ENCODE assay signal across 7 cellular contexts in genomic region chr17:7046127-7046724, GRCh38. TPM values are rescaled to one million over a fixed set of nuclear protein-coding genes. Genes with fewer than 3 reads are reported as not detected.
A peak's percentile ranks its signal among the peaks of the same experiment; 100 is the strongest.
DNase-seq lines count a peak whose midpoint lies in the region; ATAC-seq and TF ChIP-seq lines count a peak whose summit lies in the region.
"Had no signal": no experiment of that assay in that cellular context is flagged by ENCODE, and none has a peak within 500 bp of the region (broad histone marks: within the 10 kb centered on the region; RNA-seq: fewer than 3 reads in every experiment).

No MANE protein-coding gene starts in this region.

- peak overlapping the region; percentile 73 for H3K4me3 Mint-ChIP-seq in activated CD4-positive, alpha-beta T cell treated with anti-CD3 and anti-CD28 coated beads, Interleukin-2, amount 10 ng/mL, durations not matched to agents 24 days and 14 days

- peaks cover 4% of the 10 kb centered on the region for H3K27me3 ChIP-seq in ovary

- peaks cover 20% of the 10 kb centered on the region for H3K4me1 Mint-ChIP-seq in activated CD4-positive, alpha-beta T cell treated with anti-CD3 and anti-CD28 coated beads, Interleukin-2, amount 10 ng/mL, durations not matched to agents 24 days and 14 days

- TF ChIP-seq CTCF in choroid plexus epithelial cell (conservative IDR thresholded peaks at IDR 0.05; ENCODE audit: low read depth, low read length) (no peak), ovary (IDR thresholded peaks at IDR 0.05) (no peak)

- TF ChIP-seq EP300 in ovary (IDR thresholded peaks at IDR 0.05): no peak

- ATAC-seq in GM21381 (IDR thresholded peaks at IDR 0.05; ENCODE audit: unreplicated experiment): no peak
- ATAC-seq in GM19397 (IDR thresholded peaks at IDR 0.05; ENCODE audit: unreplicated experiment): no peak

- intact Hi-C loops in activated CD4-positive, alpha-beta T cell treated with anti-CD3 and anti-CD28 coated beads, Interleukin-2, amount 10 ng/mL, durations not matched to agents 24 days and 14 days (cut with micrococcal nuclease): loop anchor here (1.0 to 2.0 kb wide), 2 partner anchors 90 to 131 kb away; no protein-coding TSS in a partner anchor
- intact Hi-C loops in ovary (cut with DNase I): loop anchor here in 2 of 4 donors (5.0 to 10.0 kb wide), 2 partner anchors 91 to 129 kb away; partner anchors contain the start of gene ASGR1 (in 1 of the 2)

- H3K4me3 ChIP-seq in choroid plexus epithelial cell (ENCODE audit: low read depth, low read length): peak overlapping the region; percentile 36
- peak overlapping the region; percentile 29 for H3K4me3 ChIP-seq in ovary

- no peaks in the 10 kb centered on the region for H3K9me3 Mint-ChIP-seq in activated CD4-positive, alpha-beta T cell treated with anti-CD3 and anti-CD28 coated beads, Interleukin-2, amount 10 ng/mL, durations not matched to agents 24 days and 14 days

- peaks cover 15% of the 10 kb centered on the region for H3K27me3 Mint-ChIP-seq in activated CD4-positive, alpha-beta T cell treated with anti-CD3 and anti-CD28 coated beads, Interleukin-2, amount 10 ng/mL, durations not matched to agents 24 days and 14 days

- H3K36me3 Mint-ChIP-seq in activated CD4-positive, alpha-beta T cell treated with anti-CD3 and anti-CD28 coated beads, Interleukin-2, amount 10 ng/mL, durations not matched to agents 24 days and 14 days (ENCODE audit: low read depth): no peaks in the 10 kb centered on the region

- H3K27ac ChIP-seq in ovary: no peak overlapping the region

- DNase-seq in activated CD4-positive, alpha-beta T cell treated with anti-CD3 and anti-CD28 coated beads, Interleukin-2, amount 10 ng/mL, durations not matched to agents 24 days and 14 days: peak; percentile 84
- DNase-seq in activated CD4-positive, alpha-beta T cell treated with anti-CD3 and anti-CD28 coated beads for 1 hour: no peak
- DNase-seq in choroid plexus epithelial cell (ENCODE audit: low read depth) (peak; percentile 36), ovary (peak in 3 of 5 donors; percentile 31 to 60 (median 34))

- H3K9me3 ChIP-seq in ovary: no peaks in the 10 kb centered on the region

- no peak for TF ChIP-seq POLR2A in ovary (IDR thresholded peaks at IDR 0.05)

- H3K27ac Mint-ChIP-seq in activated CD4-positive, alpha-beta T cell treated with anti-CD3 and anti-CD28 coated beads, Interleukin-2, amount 10 ng/mL, durations not matched to agents 24 days and 14 days: peak overlapping the region; percentile 60

- WGBS in ovary, 3 donors: 15 to 16% (median 15%) methylated on average over 15 of the region's 15 CpGs

- H3K4me1 ChIP-seq in ovary (ENCODE audit: insufficient read depth): peaks cover 17% of the 10 kb centered on the region

- no peaks in the 10 kb centered on the region for H3K36me3 ChIP-seq in ovary

RNA-seq across cellular contexts. Expression of gene SLC16A11, which starts 2.3 kb away (rescaled TPM):
- 0.16 and 0.40 TPM in 2 replicates for total RNA-seq in activated CD4-positive, alpha-beta T cell treated with anti-CD3 and anti-CD28 coated beads, Interleukin-2, amount 10 ng/mL, durations not matched to agents 24 days and 14 days
- 10 to 100 TPM in 1 of 7 donors, 1 to 10 TPM in 5, not detected in 1; 1.2 to 14.4 (median 2.9) TPM for total RNA-seq in ovary
- 1 to 10 TPM in 1 of 2 donors, not detected in 1; 3.9 TPM for polyA plus RNA-seq in ovary
- total RNA-seq: Daoy had no signal

RNA-seq across cellular contexts. Expression of gene SLC16A13, which starts 10.4 kb away (rescaled TPM):
- total RNA-seq in activated CD4-positive, alpha-beta T cell treated with anti-CD3 and anti-CD28 coated beads, Interleukin-2, amount 10 ng/mL, durations not matched to agents 24 days and 14 days: 12.4 and 13.5 TPM in 2 replicates
- 1 to 10 TPM in 4 of 7 donors, under 1 TPM in 3; 0.12 to 2.8 (median 1.2) TPM for total RNA-seq in ovary
- polyA plus RNA-seq in ovary: 1 to 10 TPM; 1.2 TPM

RNA-seq across cellular contexts. Expression of gene BCL6B, which starts 23.4 kb away (rescaled TPM):
- 0.90 and 0.91 TPM in 2 replicates for total RNA-seq in activated CD4-positive, alpha-beta T cell treated with anti-CD3 and anti-CD28 coated beads, Interleukin-2, amount 10 ng/mL, durations not matched to agents 24 days and 14 days
- total RNA-seq in ovary: 10 to 100 TPM in 1 of 7 donors, 1 to 10 TPM in 4, under 1 TPM in 2; 0.46 to 13.9 (median 3.5) TPM
- 10 to 100 TPM in 1 of 2 donors, 1 to 10 TPM in 1; 6.2 to 13.7 TPM for polyA plus RNA-seq in ovary
- total RNA-seq: Daoy had no signal

RNA-seq across cellular contexts. Expression of gene RNASEK, which starts 33.8 kb away (rescaled TPM):
- 128 and 131 TPM in 2 replicates for total RNA-seq in activated CD4-positive, alpha-beta T cell treated with anti-CD3 and anti-CD28 coated beads, Interleukin-2, amount 10 ng/mL, durations not matched to agents 24 days and 14 days
- 100 to 1,000 TPM in 6 of 7 donors, 10 to 100 TPM in 1; 80.1 to 211 (median 179) TPM for total RNA-seq in ovary
- 100 to 1,000 TPM; 192 to 295 TPM for polyA plus RNA-seq in ovary

RNA-seq across cellular contexts. Expression of gene CLEC10A, which starts 33.8 kb away (rescaled TPM):
- not detected in 2 replicates for total RNA-seq in activated CD4-positive, alpha-beta T cell treated with anti-CD3 and anti-CD28 coated beads, Interleukin-2, amount 10 ng/mL, durations not matched to agents 24 days and 14 days
- 1 to 10 TPM in 6 of 7 donors, under 1 TPM in 1; 0.98 to 2.9 (median 2.2) TPM for total RNA-seq in ovary
- 1 to 10 TPM; 3.5 to 9.4 TPM for polyA plus RNA-seq in ovary
- total RNA-seq: Daoy had no signal
